13 cellular contexts compared by ENCODE assay signal in genomic region chr2:8135051-8135675, GRCh38.
DNase-seq lines count a peak whose midpoint lies in the region.
"Had no signal": no experiment of that assay in that cellular context is flagged by ENCODE, and none has a peak within 500 bp of the region (broad histone marks: within the 10 kb centered on the region; RNA-seq: fewer than 3 reads in every experiment).

No MANE protein-coding gene starts in this region.

- in situ Hi-C loops in KBM-7 (cut with MboI; ENCODE audit: low pct_unique_long_range_greater_than_20kb, low sequenced_read_pairs): no loop called here

- H3K14ac ChIP-seq in neuronal stem cell (ENCODE audit: low read length): no peak overlapping the region

- H2BK120ac ChIP-seq in neuronal stem cell (ENCODE audit: low read depth, low read length): no peak overlapping the region

- H3K9me3 Mint-ChIP-seq in activated CD4-positive, alpha-beta T cell treated with anti-CD3 and anti-CD28 coated beads, Interleukin-2, amount 10 ng/mL, durations not matched to agents 24 days and 14 days: no peaks in the 10 kb centered on the region

- H4K91ac ChIP-seq in neuronal stem cell (ENCODE audit: low read depth, low read length, poor library complexity): no peak overlapping the region

- no peak overlapping the region for H2BK5ac ChIP-seq in neuronal stem cell (ENCODE audit: low read length)

- no peaks in the 10 kb centered on the region for H3K27me3 Mint-ChIP-seq in activated CD4-positive, alpha-beta T cell treated with anti-CD3 and anti-CD28 coated beads, Interleukin-2, amount 10 ng/mL, durations not matched to agents 24 days and 14 days

- H3K4ac ChIP-seq in neuronal stem cell (ENCODE audit: low read length): no peak overlapping the region

- no peak overlapping the region for H3K4me3 ChIP-seq in neuronal stem cell (ENCODE audit: low read length in 2 of 2)

- H2BK12ac ChIP-seq in neuronal stem cell (ENCODE audit: low read length): peak overlapping the region; percentile 14

- H3K27ac Mint-ChIP-seq in activated CD4-positive, alpha-beta T cell treated with anti-CD3 and anti-CD28 coated beads, Interleukin-2, amount 10 ng/mL, durations not matched to agents 24 days and 14 days: no peak overlapping the region
- H3K27ac Mint-ChIP-seq: activated T-cell treated with anti-CD3 and anti-CD28 coated beads, Interleukin-2, amount 50 U/mL, for 72 hours had no signal

- H3K4me1 Mint-ChIP-seq in activated CD4-positive, alpha-beta T cell treated with anti-CD3 and anti-CD28 coated beads, Interleukin-2, amount 10 ng/mL, durations not matched to agents 24 days and 14 days: peaks cover 7% of the 10 kb centered on the region

- H3K23ac ChIP-seq in neuronal stem cell (ENCODE audit: low read depth, low read length, poor library complexity): no peak overlapping the region

- no peak overlapping the region for H3K9ac ChIP-seq in neuronal stem cell (ENCODE audit: low read depth, low read length, poor library complexity)

- H2BK15ac ChIP-seq in neuronal stem cell (ENCODE audit: low read length): no peak overlapping the region

- no peak overlapping the region for H3K18ac ChIP-seq in neuronal stem cell (ENCODE audit: low read length)

- peak; percentile 46 for DNase-seq in KBM-7
- DNase-seq in NCI-H526 treated with DMSO at 0.1 percent for 48 hours (lab: John Stamatoyannopoulos, UW): peak; percentile 76
- peak; percentile 17 for DNase-seq in germinal center (ENCODE audit: low spot score)
- DNase-seq in neuronal stem cell (ENCODE audit: low spot score): no peak
- DNase-seq in NCI-H82 treated with DMSO at 0.1 percent for 48 hours (lab: John Stamatoyannopoulos, UW; ENCODE audit: unreplicated experiment): no peak
- no peak for DNase-seq in NCI-H1092 treated with DMSO at 0.1 percent for 48 hours (lab: John Stamatoyannopoulos, UW)
- no peak for DNase-seq in activated CD4-positive, alpha-beta T cell treated with anti-CD3 and anti-CD28 coated beads, Interleukin-2, amount 10 ng/mL, durations not matched to agents 24 days and 14 days
- no peak for DNase-seq in stimulated activated CD4-positive, alpha-beta T cell treated with anti-CD3 and anti-CD28 coated beads, Interleukin-2, amount 100 ng/mL, for 24 hours
- DNase-seq: activated CD4-positive, alpha-beta T cell treated with anti-CD3 and anti-CD28 coated beads, Interleukin-2, amount 50 U/mL, for 1 hour; activated T-cell treated with anti-CD3 and anti-CD28 coated beads, Interleukin-2, amount 50 U/mL, for 72 hours; BE2C; cortex of kidney; stimulated activated CD4-positive, alpha-beta T cell treated with anti-CD3 and anti-CD28 coated beads, Interleukin-2, amount 100 ng/mL, for 48 hours had no signal

- H3K9me3 ChIP-seq in neuronal stem cell (replicated peaks in 1 of 2; ENCODE audit: control insufficient read depth in 2 of 2, insufficient read depth in 1 of 2, low read depth in 1 of 2, low read length in 2 of 2): no peaks in the 10 kb centered on the region
- H3K9me3 ChIP-seq: BE2C had no signal

- H2AFZ ChIP-seq in neuronal stem cell (ENCODE audit: low read length): no peak overlapping the region

- intact Hi-C loops in activated CD4-positive, alpha-beta T cell treated with anti-CD3 and anti-CD28 coated beads, Interleukin-2, amount 10 ng/mL, durations not matched to agents 24 days and 14 days (cut with micrococcal nuclease): no loop called here

- peaks cover 4% of the 10 kb centered on the region for H3K36me3 Mint-ChIP-seq in activated CD4-positive, alpha-beta T cell treated with anti-CD3 and anti-CD28 coated beads, Interleukin-2, amount 10 ng/mL, durations not matched to agents 24 days and 14 days (ENCODE audit: low read depth)

- no peak overlapping the region for H3K27ac ChIP-seq in neuronal stem cell (replicated peaks; ENCODE audit: low read length)

- H3K4me2 ChIP-seq in neuronal stem cell (ENCODE audit: insufficient read depth, low read length, poor library complexity, severe bottlenecking): no peak overlapping the region

- WGBS in neuronal stem cell (ENCODE audit: extremely low coverage in 2 of 2, insufficient read length in 2 of 2, insufficient replicate concordance in 1 of 2), 2 donors: no CpG with 5 or more reads among the region's 13 CpGs

- H2AK5ac ChIP-seq in neuronal stem cell (ENCODE audit: low read depth, low read length): no peak overlapping the region

- H4K8ac ChIP-seq in neuronal stem cell (ENCODE audit: low read depth, low read length): no peak overlapping the region

- no peaks in the 10 kb centered on the region for H3K79me1 ChIP-seq in neuronal stem cell (ENCODE audit: low read depth, low read length)

- peaks cover 7 to 11% of the 10 kb centered on the region in 2 donors for H3K4me1 ChIP-seq in neuronal stem cell (ENCODE audit: control insufficient read depth in 2 of 2, insufficient read depth in 1 of 2, low read depth in 1 of 2, low read length in 2 of 2)
- H3K4me1 ChIP-seq: BE2C had no signal

- H3K27me3 ChIP-seq in neuronal stem cell (ENCODE audit: control insufficient read depth in 3 of 3, insufficient read depth in 3 of 3, low read depth in 1 of 3, low read length in 3 of 3): no peaks in the 10 kb centered on the region
- H3K27me3 ChIP-seq: BE2C had no signal

- H3K4me3 Mint-ChIP-seq in activated CD4-positive, alpha-beta T cell treated with anti-CD3 and anti-CD28 coated beads, Interleukin-2, amount 10 ng/mL, durations not matched to agents 24 days and 14 days: no peak overlapping the region
- H3K4me3 Mint-ChIP-seq: activated T-cell treated with anti-CD3 and anti-CD28 coated beads, Interleukin-2, amount 50 U/mL, for 72 hours had no signal

- H3K36me3 ChIP-seq in neuronal stem cell (replicated peaks in 1 of 2; ENCODE audit: control insufficient read depth in 2 of 2, insufficient read depth in 2 of 2, low read length in 2 of 2): no peaks in the 10 kb centered on the region
- H3K36me3 ChIP-seq: BE2C had no signal

Comparison
In these comparisons a context has a peak if more than half of its experiments do, and no peak if none do; other contexts are left out.
1. DNase-seq: peak in KBM-7 (single experiment), NCI-H526 treated with DMSO at 0.1 percent for 48 hours (single experiment) and germinal center (single experiment); none in neuronal stem cell (single experiment), NCI-H82 treated with DMSO at 0.1 percent for 48 hours (single experiment), NCI-H1092 treated with DMSO at 0.1 percent for 48 hours (single experiment), activated CD4-positive, alpha-beta T cell treated with anti-CD3 and anti-CD28 coated beads, Interleukin-2, amount 10 ng/mL, durations not matched to agents 24 days and 14 days (single experiment) and stimulated activated CD4-positive, alpha-beta T cell treated with anti-CD3 and anti-CD28 coated beads, Interleukin-2, amount 100 ng/mL, for 24 hours (0 of 2).